In genomic region chr5:174386846-174387245, GRCh38 we compare ENCODE assay signal across 25 cellular contexts.
"Had no signal": no experiment of that assay in that cellular context is flagged by ENCODE, and none has a peak within 500 bp of the region (broad histone marks: within the 10 kb centered on the region; RNA-seq: fewer than 3 reads in every experiment).

No MANE protein-coding gene starts in this region.

- H3K36me3 ChIP-seq: gastrocnemius medialis, neutrophil, right lobe of liver, suprapubic skin, transverse colon, vagina had no signal

- H3K27ac ChIP-seq: epithelial cell of prostate, gastrocnemius medialis, neutrophil, parathyroid adenoma, right lobe of liver, suprapubic skin, transverse colon, vagina had no signal

- ATAC-seq: esophagus mucosa; gastrocnemius medialis; left ventricle myocardium superior; mucosa of descending colon; natural killer cell treated with Interleukin-12 subunit alpha and Interleukin-12 subunit beta and Interleukin-15 and Interleukin-18, amount 100 ng/mL, for 72 hours; right lobe of liver; stimulated activated naive CD8-positive, alpha-beta T cell treated with anti-CD3 and anti-CD28 coated beads, Interleukin-15, amount 100 ng/mL, for 72 hours had no signal

- H3K4me3 ChIP-seq: gastrocnemius medialis, lung, mucosa of descending colon, right lobe of liver, suprapubic skin, transverse colon, vagina had no signal

- DNase-seq: effector CD8-positive, alpha-beta T cell; endodermal cell; foreskin fibroblast; gastrocnemius medialis; head of caudate nucleus; left ventricle myocardium superior; mucosa of descending colon; naive B cell; right lobe of liver; small intestine; stimulated activated CD4-positive, alpha-beta T cell treated with anti-CD3 and anti-CD28 coated beads, Interleukin-12 subunit alpha, Interleukin-12 subunit beta, amount 100 ng/mL, for 4 hours; stimulated activated CD4-positive, alpha-beta T cell treated with anti-CD3 and anti-CD28 coated beads, Interleukin-1b, Interleukin-23, amount 100 ng/mL, for 48 hours; stimulated activated CD4-positive, alpha-beta T cell treated with anti-CD3 and anti-CD28 coated beads, Interleukin-4, amount 100 ng/mL, for 1 hour; stimulated activated CD8-positive, alpha-beta memory T cell treated with anti-CD3 and anti-CD28 coated beads, Interleukin-4, amount 100 ng/mL, for 48 hours; stimulated activated naive CD4-positive, alpha-beta T cell; stimulated activated naive CD8-positive, alpha-beta T cell treated with anti-CD3 and anti-CD28 coated beads, Interleukin-15, amount 100 ng/mL, for 72 hours; transverse colon had no signal

- H3K9me3 ChIP-seq: gastrocnemius medialis, mucosa of descending colon, neutrophil, right lobe of liver, suprapubic skin, transverse colon, vagina had no signal

- H3K9ac ChIP-seq: parathyroid adenoma had no signal

- H3K4me1 ChIP-seq: gastrocnemius medialis, parathyroid adenoma, right lobe of liver, suprapubic skin, transverse colon, vagina had no signal

- H3K27me3 ChIP-seq: right lobe of liver, vagina had no signal

- H2AFZ ChIP-seq: parathyroid adenoma had no signal

- H3K79me2 ChIP-seq: parathyroid adenoma had no signal
